ENCODE assay signal across 1 cellular context in genomic region chr7:105792488-105793370, GRCh38.
TF ChIP-seq lines count a peak whose summit lies in the region.

No MANE protein-coding gene starts in this region.

TF ChIP-seq in endothelial cell of umbilical vein, 7 proteins besides CTCF, POLR2A, EP300 and RAD21 (continued from another document):
- TF ChIP-seq MAX (IDR thresholded peaks at IDR 0.05; ENCODE audit: insufficient read depth, insufficient read length): no peak
- no peak for TF ChIP-seq MYC (IDR thresholded peaks at IDR 0.05; ENCODE audit: low read depth, low read length)
- TF ChIP-seq POLR2AphosphoS5 (IDR thresholded peaks at IDR 0.05; ENCODE audit: insufficient read depth, low read depth, low read length): no peak
TF ChIP-seq in endothelial cell of umbilical vein: peak in this region for 0.
